Comparison of ENCODE assay signal across 16 cellular contexts in genomic region chr16:17365211-17365541, GRCh38.
DNase-seq lines count a peak whose midpoint lies in the region; ATAC-seq, FAIRE-seq and TF ChIP-seq lines count a peak whose summit lies in the region.
"Had no signal": no experiment of that assay in that cellular context is flagged by ENCODE, and none has a peak within 500 bp of the region (broad histone marks: within the 10 kb centered on the region; RNA-seq: fewer than 3 reads in every experiment).

No MANE protein-coding gene starts in this region.

- FAIRE-seq in astrocyte (lab: Jason Lieb, UNC), result no peak

- peak overlapping the region; percentile 40 for H3K4me3 Mint-ChIP-seq in CD4-positive, alpha-beta T cell
- no peak overlapping the region for H3K4me3 Mint-ChIP-seq in astrocyte (ENCODE audit: unreplicated experiment)
- H3K4me3 Mint-ChIP-seq in natural killer cell treated with Interleukin-12 subunit alpha and Interleukin-12 subunit beta and Interleukin-15 and Interleukin-18, amount 100 ng/mL, for 72 hours, result peak overlapping the region; percentile 36

- H2AFZ ChIP-seq in astrocyte (ENCODE audit: low read depth, low read length), result no peak overlapping the region

- CTCF ChIA-PET in CD4-positive, alpha-beta T cell (lab: Charles Lee), result no interaction called here

- no peaks in the 10 kb centered on the region for H3K9me3 Mint-ChIP-seq in CD4-positive, alpha-beta T cell
- no peaks in the 10 kb centered on the region for H3K9me3 Mint-ChIP-seq in astrocyte (ENCODE audit: unreplicated experiment)
- peaks cover 3% of the 10 kb centered on the region for H3K9me3 Mint-ChIP-seq in natural killer cell treated with Interleukin-12 subunit alpha and Interleukin-12 subunit beta and Interleukin-15 and Interleukin-18, amount 100 ng/mL, for 72 hours

- no peak for DNase-seq in CD4-positive, alpha-beta T cell
- no peak for DNase-seq in HL-60 (ENCODE audit: low read depth in 1 of 2, low spot score in 1 of 2)
- no peak for DNase-seq in astrocyte (ENCODE audit: low read depth)
- no peak for DNase-seq in natural killer cell treated with Interleukin-12 subunit alpha and Interleukin-12 subunit beta and Interleukin-15 and Interleukin-18, amount 100 ng/mL, for 72 hours (ENCODE audit: low spot score)
- DNase-seq in D341Med (ENCODE audit: low spot score), result no peak
- DNase-seq: activated CD8-positive, alpha-beta memory T cell treated with anti-CD3 and anti-CD28 coated beads, Interleukin-2, amount 50 U/mL, for 4 hours; COR-L47; effector CD4-positive, alpha-beta T cell; NCI-H1092; NCI-H510A treated with DMSO at 0.1 percent for 48 hours; stimulated activated CD4-positive, alpha-beta T cell treated with anti-CD3 and anti-CD28 coated beads, Interleukin-4, amount 100 ng/mL, for 4 hours; T-helper 9 cell had no signal

- H4K20me1 ChIP-seq in astrocyte (ENCODE audit: insufficient read depth, low read length), result peaks cover 96% of the 10 kb centered on the region

- H3K4me1 Mint-ChIP-seq in CD4-positive, alpha-beta T cell (ENCODE audit: low read depth), result peaks cover 99% of the 10 kb centered on the region
- peaks cover 51% of the 10 kb centered on the region for H3K4me1 Mint-ChIP-seq in astrocyte (ENCODE audit: low read depth, unreplicated experiment)
- H3K4me1 Mint-ChIP-seq in natural killer cell treated with Interleukin-12 subunit alpha and Interleukin-12 subunit beta and Interleukin-15 and Interleukin-18, amount 100 ng/mL, for 72 hours (ENCODE audit: low read depth in 2 of 2), result peaks cover 73 to 88% of the 10 kb centered on the region in 2 donors

- POLR2A ChIA-PET in CD4-positive, alpha-beta T cell (lab: Charles Lee), result interaction anchor here (1.0 to 1.7 kb wide), 2 partner anchors 16 to 84 kb away, joined by 3 to 6 read pairs; no protein-coding TSS in a partner anchor

- no peak overlapping the region for H3K4me3 ChIP-seq in HL-60 (replicated peaks; ENCODE audit: insufficient read depth, low read length)
- H3K4me3 ChIP-seq in astrocyte (ENCODE audit: insufficient read depth, low read depth, low read length), result no peak overlapping the region
- H3K4me3 ChIP-seq: right atrium auricular region had no signal

- H3K27ac ChIP-seq in CD4-positive, alpha-beta T cell (ENCODE audit: low read depth, low read length), result peak overlapping the region; percentile 68
- H3K27ac ChIP-seq in HL-60 (replicated peaks) (peak overlapping the region; percentile 71), astrocyte (ENCODE audit: low read depth, low read length) (no peak overlapping the region)
- H3K27ac ChIP-seq: right atrium auricular region had no signal

- H3K27me3 Mint-ChIP-seq in CD4-positive, alpha-beta T cell, result no peaks in the 10 kb centered on the region
- H3K27me3 Mint-ChIP-seq in astrocyte (ENCODE audit: low read depth, unreplicated experiment), result no peaks in the 10 kb centered on the region
- H3K27me3 Mint-ChIP-seq in natural killer cell treated with Interleukin-12 subunit alpha and Interleukin-12 subunit beta and Interleukin-15 and Interleukin-18, amount 100 ng/mL, for 72 hours, result no peaks in the 10 kb centered on the region

- H3K27me3 ChIP-seq in CD4-positive, alpha-beta T cell (ENCODE audit: control insufficient read depth, insufficient read depth, low read length), result no peaks in the 10 kb centered on the region
- H3K27me3 ChIP-seq in HL-60 (ENCODE audit: insufficient read depth, poor library complexity, severe bottlenecking) (no peaks in the 10 kb centered on the region), astrocyte (ENCODE audit: insufficient read depth, low read length) (no peaks in the 10 kb centered on the region)
- H3K27me3 ChIP-seq: right atrium auricular region had no signal

- H3K4me1 ChIP-seq in astrocyte (ENCODE audit: insufficient read depth, low read length), result peaks cover 53% of the 10 kb centered on the region

- no peak for TF ChIP-seq CTCF in CD4-positive, alpha-beta T cell (IDR thresholded peaks at IDR 0.05)
- TF ChIP-seq CTCF in HL-60 (IDR thresholded peaks at IDR 0.05; ENCODE audit: insufficient read depth, low read length) (no peak), astrocyte (IDR thresholded peaks at IDR 0.05; ENCODE audit: insufficient read depth, low read depth, low read length) (no peak)

- H3K79me2 ChIP-seq in astrocyte (ENCODE audit: insufficient read depth, low read length), result peaks cover 73% of the 10 kb centered on the region

- H3K36me3 ChIP-seq in astrocyte (ENCODE audit: insufficient read depth, low read length), result no peaks in the 10 kb centered on the region
- H3K36me3 ChIP-seq: right atrium auricular region had no signal

- no peaks in the 10 kb centered on the region for H3K9me3 ChIP-seq in CD4-positive, alpha-beta T cell (ENCODE audit: control insufficient read depth, low read length)
- H3K9me3 ChIP-seq in astrocyte (ENCODE audit: insufficient read depth, low read depth, low read length), result no peaks in the 10 kb centered on the region
- H3K9me3 ChIP-seq: right atrium auricular region had no signal

- intact Hi-C loops in CD4-positive, alpha-beta T cell (cut with DNase I, micrococcal nuclease), result no loop called here

- peaks cover 4% of the 10 kb centered on the region for H3K36me3 Mint-ChIP-seq in CD4-positive, alpha-beta T cell (ENCODE audit: low read depth)
- H3K36me3 Mint-ChIP-seq in astrocyte (ENCODE audit: low read depth, unreplicated experiment), result peaks cover 3% of the 10 kb centered on the region
- peaks cover 5% of the 10 kb centered on the region for H3K36me3 Mint-ChIP-seq in natural killer cell treated with Interleukin-12 subunit alpha and Interleukin-12 subunit beta and Interleukin-15 and Interleukin-18, amount 100 ng/mL, for 72 hours

- peak overlapping the region; percentile 60 for H3K4me2 ChIP-seq in astrocyte (ENCODE audit: low read length)

- H3K9ac ChIP-seq in astrocyte (ENCODE audit: low read length), result peak overlapping the region; percentile 21

- H3K27ac Mint-ChIP-seq in CD4-positive, alpha-beta T cell, result peak overlapping the region; percentile 93
- no peak overlapping the region for H3K27ac Mint-ChIP-seq in astrocyte (ENCODE audit: unreplicated experiment)
- peak overlapping the region; percentile 93 to 97 for H3K27ac Mint-ChIP-seq in natural killer cell treated with Interleukin-12 subunit alpha and Interleukin-12 subunit beta and Interleukin-15 and Interleukin-18, amount 100 ng/mL, for 72 hours

- no peak for ATAC-seq in CD4-positive, alpha-beta T cell (ENCODE audit: poor library complexity)
- ATAC-seq in natural killer cell treated with Interleukin-12 subunit alpha and Interleukin-12 subunit beta and Interleukin-15 and Interleukin-18, amount 100 ng/mL, for 72 hours, result no peak
- ATAC-seq in GM18520 (IDR thresholded peaks at IDR 0.05; ENCODE audit: unreplicated experiment), result no peak
- no peak for ATAC-seq in GM21515 (IDR thresholded peaks at IDR 0.05; ENCODE audit: unreplicated experiment)
- ATAC-seq: Panc1 had no signal
